Comparison of ENCODE assay signal across 23 cellular contexts in genomic region chr5:91490340-91490739, GRCh38.
"Had no signal": no experiment of that assay in that cellular context is flagged by ENCODE, and none has a peak within 500 bp of the region (broad histone marks: within the 10 kb centered on the region; RNA-seq: fewer than 3 reads in every experiment).

No MANE protein-coding gene starts in this region.

- H3K4me1 ChIP-seq: colonic mucosa, esophagus muscularis mucosa, esophagus squamous epithelium, foreskin keratinocyte, gastrocnemius medialis, gastroesophageal sphincter had no signal

- ATAC-seq: effector memory CD8-positive, alpha-beta T cell; esophagus mucosa; foreskin keratinocyte; gastrocnemius medialis; gastroesophageal sphincter; heart left ventricle; heart right ventricle had no signal

- H3K27me3 ChIP-seq: colonic mucosa, dorsolateral prefrontal cortex, esophagus muscularis mucosa, esophagus squamous epithelium, gastrocnemius medialis, gastroesophageal sphincter, heart left ventricle, heart right ventricle had no signal

- H3K27ac ChIP-seq: colonic mucosa, coronary artery, dorsolateral prefrontal cortex, epithelial cell of prostate, esophagus muscularis mucosa, esophagus squamous epithelium, foreskin keratinocyte, gastrocnemius medialis, gastroesophageal sphincter, heart left ventricle, heart right ventricle had no signal

- DNase-seq: colonic mucosa; cortex of kidney; dermis blood vessel endothelial cell; dorsolateral prefrontal cortex; effector CD8-positive, alpha-beta T cell; effector memory CD4-positive, alpha-beta T cell; effector memory CD8-positive, alpha-beta T cell; endodermal cell; erythroblast; esophagus squamous epithelium; foreskin fibroblast; foreskin keratinocyte; foreskin melanocyte; gastrocnemius medialis; glutamatergic neuron; head of caudate nucleus; heart left ventricle; heart right ventricle had no signal

- H3K9me3 ChIP-seq: colonic mucosa, esophagus muscularis mucosa, esophagus squamous epithelium, gastrocnemius medialis, gastroesophageal sphincter, heart left ventricle, heart right ventricle had no signal

- H3K4me3 ChIP-seq: colonic mucosa, coronary artery, dorsolateral prefrontal cortex, esophagus muscularis mucosa, esophagus squamous epithelium, gastrocnemius medialis, gastroesophageal sphincter, heart left ventricle, heart right ventricle had no signal

- H3K36me3 ChIP-seq: colonic mucosa, esophagus muscularis mucosa, esophagus squamous epithelium, gastrocnemius medialis, gastroesophageal sphincter, heart left ventricle, heart right ventricle had no signal
